ENCODE assay signal across 1 cellular context in the genomic region with DNA sequence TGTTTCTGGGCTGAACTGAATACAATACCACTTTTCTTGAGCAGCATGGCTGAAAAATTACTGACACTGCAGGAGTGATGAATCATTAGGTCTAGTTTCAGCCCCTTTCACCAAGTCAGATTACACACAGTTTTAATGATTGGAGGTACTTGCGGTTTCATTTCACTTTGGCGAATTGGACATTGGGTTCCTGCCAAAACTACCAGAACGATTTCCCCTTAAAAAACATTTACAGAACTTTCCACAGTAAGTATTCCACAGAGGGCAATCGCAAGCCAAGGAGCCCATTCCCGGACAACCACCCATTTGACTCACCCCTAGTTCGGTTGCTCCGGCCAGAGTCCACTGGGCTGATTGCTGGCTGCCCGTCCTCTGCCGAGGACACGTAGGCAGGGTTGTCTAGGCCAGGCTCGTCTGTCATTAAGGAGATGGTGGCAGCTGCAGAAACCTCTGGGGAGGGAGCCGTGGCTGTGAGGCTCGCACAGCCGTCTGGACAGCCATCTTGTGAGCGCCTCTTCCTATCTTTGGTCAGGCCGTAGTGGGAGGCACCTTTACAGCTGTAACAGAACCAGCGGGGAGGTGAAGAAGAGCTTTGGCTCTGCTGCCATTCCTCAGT.
TF ChIP-seq lines count a peak whose summit lies in the region.

No MANE protein-coding gene starts in this region.

TF ChIP-seq in K562, 482 proteins besides CTCF, POLR2A, EP300 and RAD21 (continued from another document and continues in another):
- TF ChIP-seq, protein P1, sequence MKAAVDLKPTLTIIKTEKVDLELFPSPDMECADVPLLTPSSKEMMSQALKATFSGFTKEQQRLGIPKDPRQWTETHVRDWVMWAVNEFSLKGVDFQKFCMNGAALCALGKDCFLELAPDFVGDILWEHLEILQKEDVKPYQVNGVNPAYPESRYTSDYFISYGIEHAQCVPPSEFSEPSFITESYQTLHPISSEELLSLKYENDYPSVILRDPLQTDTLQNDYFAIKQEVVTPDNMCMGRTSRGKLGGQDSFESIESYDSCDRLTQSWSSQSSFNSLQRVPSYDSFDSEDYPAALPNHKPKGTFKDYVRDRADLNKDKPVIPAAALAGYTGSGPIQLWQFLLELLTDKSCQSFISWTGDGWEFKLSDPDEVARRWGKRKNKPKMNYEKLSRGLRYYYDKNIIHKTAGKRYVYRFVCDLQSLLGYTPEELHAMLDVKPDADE (conservative IDR thresholded peaks at IDR 0.05; ENCODE audit: control insufficient read depth, low read depth, low read length): no peak
- peak; percentile 84 for TF ChIP-seq ZBTB17 (CRISPR knock-in tag; IDR thresholded peaks at IDR 0.05)
- TF ChIP-seq, protein P2, sequence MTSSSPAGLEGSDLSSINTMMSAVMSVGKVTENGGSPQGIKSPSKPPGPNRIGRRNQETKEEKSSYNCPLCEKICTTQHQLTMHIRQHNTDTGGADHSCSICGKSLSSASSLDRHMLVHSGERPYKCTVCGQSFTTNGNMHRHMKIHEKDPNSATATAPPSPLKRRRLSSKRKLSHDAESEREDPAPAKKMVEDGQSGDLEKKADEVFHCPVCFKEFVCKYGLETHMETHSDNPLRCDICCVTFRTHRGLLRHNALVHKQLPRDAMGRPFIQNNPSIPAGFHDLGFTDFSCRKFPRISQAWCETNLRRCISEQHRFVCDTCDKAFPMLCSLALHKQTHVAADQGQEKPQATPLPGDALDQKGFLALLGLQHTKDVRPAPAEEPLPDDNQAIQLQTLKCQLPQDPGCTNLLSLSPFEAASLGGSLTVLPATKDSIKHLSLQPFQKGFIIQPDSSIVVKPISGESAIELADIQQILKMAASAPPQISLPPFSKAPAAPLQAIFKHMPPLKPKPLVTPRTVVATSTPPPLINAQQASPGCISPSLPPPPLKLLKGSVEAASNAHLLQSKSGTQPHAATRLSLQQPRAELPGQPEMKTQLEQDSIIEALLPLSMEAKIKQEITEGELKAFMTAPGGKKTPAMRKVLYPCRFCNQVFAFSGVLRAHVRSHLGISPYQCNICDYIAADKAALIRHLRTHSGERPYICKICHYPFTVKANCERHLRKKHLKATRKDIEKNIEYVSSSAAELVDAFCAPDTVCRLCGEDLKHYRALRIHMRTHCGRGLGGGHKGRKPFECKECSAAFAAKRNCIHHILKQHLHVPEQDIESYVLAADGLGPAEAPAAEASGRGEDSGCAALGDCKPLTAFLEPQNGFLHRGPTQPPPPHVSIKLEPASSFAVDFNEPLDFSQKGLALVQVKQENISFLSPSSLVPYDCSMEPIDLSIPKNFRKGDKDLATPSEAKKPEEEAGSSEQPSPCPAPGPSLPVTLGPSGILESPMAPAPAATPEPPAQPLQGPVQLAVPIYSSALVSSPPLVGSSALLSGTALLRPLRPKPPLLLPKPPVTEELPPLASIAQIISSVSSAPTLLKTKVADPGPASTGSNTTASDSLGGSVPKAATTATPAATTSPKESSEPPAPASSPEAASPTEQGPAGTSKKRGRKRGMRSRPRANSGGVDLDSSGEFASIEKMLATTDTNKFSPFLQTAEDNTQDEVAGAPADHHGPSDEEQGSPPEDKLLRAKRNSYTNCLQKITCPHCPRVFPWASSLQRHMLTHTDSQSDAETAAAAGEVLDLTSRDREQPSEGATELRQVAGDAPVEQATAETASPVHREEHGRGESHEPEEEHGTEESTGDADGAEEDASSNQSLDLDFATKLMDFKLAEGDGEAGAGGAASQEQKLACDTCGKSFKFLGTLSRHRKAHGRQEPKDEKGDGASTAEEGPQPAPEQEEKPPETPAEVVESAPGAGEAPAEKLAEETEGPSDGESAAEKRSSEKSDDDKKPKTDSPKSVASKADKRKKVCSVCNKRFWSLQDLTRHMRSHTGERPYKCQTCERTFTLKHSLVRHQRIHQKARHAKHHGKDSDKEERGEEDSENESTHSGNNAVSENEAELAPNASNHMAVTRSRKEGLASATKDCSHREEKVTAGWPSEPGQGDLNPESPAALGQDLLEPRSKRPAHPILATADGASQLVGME (CRISPR knock-in tag; IDR thresholded peaks at IDR 0.05): 0 out of 2 replicates have a peak, but pooled peaks have one; percentile 57
- 0 out of 2 replicates have a peak, but pooled peaks have one; percentile 76 for TF ChIP-seq ZNF583 (CRISPR knock-in tag; IDR thresholded peaks at IDR 0.05)
- TF ChIP-seq, protein P3, sequence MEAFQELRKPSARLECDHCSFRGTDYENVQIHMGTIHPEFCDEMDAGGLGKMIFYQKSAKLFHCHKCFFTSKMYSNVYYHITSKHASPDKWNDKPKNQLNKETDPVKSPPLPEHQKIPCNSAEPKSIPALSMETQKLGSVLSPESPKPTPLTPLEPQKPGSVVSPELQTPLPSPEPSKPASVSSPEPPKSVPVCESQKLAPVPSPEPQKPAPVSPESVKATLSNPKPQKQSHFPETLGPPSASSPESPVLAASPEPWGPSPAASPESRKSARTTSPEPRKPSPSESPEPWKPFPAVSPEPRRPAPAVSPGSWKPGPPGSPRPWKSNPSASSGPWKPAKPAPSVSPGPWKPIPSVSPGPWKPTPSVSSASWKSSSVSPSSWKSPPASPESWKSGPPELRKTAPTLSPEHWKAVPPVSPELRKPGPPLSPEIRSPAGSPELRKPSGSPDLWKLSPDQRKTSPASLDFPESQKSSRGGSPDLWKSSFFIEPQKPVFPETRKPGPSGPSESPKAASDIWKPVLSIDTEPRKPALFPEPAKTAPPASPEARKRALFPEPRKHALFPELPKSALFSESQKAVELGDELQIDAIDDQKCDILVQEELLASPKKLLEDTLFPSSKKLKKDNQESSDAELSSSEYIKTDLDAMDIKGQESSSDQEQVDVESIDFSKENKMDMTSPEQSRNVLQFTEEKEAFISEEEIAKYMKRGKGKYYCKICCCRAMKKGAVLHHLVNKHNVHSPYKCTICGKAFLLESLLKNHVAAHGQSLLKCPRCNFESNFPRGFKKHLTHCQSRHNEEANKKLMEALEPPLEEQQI (IDR thresholded peaks at IDR 0.05): no peak
- TF ChIP-seq POLR2AphosphoS2 (IDR thresholded peaks at IDR 0.05; ENCODE audit: low read length): no peak
- TF ChIP-seq, protein P4, sequence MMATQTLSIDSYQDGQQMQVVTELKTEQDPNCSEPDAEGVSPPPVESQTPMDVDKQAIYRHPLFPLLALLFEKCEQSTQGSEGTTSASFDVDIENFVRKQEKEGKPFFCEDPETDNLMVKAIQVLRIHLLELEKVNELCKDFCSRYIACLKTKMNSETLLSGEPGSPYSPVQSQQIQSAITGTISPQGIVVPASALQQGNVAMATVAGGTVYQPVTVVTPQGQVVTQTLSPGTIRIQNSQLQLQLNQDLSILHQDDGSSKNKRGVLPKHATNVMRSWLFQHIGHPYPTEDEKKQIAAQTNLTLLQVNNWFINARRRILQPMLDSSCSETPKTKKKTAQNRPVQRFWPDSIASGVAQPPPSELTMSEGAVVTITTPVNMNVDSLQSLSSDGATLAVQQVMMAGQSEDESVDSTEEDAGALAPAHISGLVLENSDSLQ (IDR thresholded peaks at IDR 0.05): peak; percentile 36; the same call in 1 of the 2 replicates
- TF ChIP-seq, protein P5, sequence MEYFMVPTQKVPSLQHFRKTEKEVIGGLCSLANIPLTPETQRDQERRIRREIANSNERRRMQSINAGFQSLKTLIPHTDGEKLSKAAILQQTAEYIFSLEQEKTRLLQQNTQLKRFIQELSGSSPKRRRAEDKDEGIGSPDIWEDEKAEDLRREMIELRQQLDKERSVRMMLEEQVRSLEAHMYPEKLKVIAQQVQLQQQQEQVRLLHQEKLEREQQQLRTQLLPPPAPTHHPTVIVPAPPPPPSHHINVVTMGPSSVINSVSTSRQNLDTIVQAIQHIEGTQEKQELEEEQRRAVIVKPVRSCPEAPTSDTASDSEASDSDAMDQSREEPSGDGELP (CRISPR knock-in tag; IDR thresholded peaks at IDR 0.05; ENCODE audit: borderline replicate concordance): peak; percentile 81
- no peak for TF ChIP-seq BCL6 (CRISPR knock-in tag; IDR thresholded peaks at IDR 0.05)
- TF ChIP-seq HDAC8 (tag; IDR thresholded peaks at IDR 0.05): 0 out of 2 replicates have a peak, but pooled peaks have one; percentile 57
- TF ChIP-seq NELFE (IDR thresholded peaks at IDR 0.05; ENCODE audit: insufficient read depth, insufficient read length): no peak
- TF ChIP-seq, protein P6, sequence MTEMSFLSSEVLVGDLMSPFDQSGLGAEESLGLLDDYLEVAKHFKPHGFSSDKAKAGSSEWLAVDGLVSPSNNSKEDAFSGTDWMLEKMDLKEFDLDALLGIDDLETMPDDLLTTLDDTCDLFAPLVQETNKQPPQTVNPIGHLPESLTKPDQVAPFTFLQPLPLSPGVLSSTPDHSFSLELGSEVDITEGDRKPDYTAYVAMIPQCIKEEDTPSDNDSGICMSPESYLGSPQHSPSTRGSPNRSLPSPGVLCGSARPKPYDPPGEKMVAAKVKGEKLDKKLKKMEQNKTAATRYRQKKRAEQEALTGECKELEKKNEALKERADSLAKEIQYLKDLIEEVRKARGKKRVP (CRISPR knock-in tag; IDR thresholded peaks at IDR 0.05): peak; percentile 33; the same call in 1 of the 2 replicates
- no peak for TF ChIP-seq NEUROD1 (IDR thresholded peaks at IDR 0.05; ENCODE audit: borderline replicate concordance, low read depth, low read length, partially characterized antibody)
- no peak for TF ChIP-seq ARID2 (IDR thresholded peaks at IDR 0.05)
- TF ChIP-seq, protein P7, sequence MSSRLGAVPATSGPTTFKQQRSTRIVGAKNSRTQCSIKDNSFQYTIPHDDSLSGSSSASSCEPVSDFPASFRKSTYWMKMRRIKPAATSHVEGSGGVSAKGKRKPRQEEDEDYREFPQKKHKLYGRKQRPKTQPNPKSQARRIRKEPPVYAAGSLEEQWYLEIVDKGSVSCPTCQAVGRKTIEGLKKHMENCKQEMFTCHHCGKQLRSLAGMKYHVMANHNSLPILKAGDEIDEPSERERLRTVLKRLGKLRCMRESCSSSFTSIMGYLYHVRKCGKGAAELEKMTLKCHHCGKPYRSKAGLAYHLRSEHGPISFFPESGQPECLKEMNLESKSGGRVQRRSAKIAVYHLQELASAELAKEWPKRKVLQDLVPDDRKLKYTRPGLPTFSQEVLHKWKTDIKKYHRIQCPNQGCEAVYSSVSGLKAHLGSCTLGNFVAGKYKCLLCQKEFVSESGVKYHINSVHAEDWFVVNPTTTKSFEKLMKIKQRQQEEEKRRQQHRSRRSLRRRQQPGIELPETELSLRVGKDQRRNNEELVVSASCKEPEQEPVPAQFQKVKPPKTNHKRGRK (tag; IDR thresholded peaks at IDR 0.05): no peak
- TF ChIP-seq, protein P8, sequence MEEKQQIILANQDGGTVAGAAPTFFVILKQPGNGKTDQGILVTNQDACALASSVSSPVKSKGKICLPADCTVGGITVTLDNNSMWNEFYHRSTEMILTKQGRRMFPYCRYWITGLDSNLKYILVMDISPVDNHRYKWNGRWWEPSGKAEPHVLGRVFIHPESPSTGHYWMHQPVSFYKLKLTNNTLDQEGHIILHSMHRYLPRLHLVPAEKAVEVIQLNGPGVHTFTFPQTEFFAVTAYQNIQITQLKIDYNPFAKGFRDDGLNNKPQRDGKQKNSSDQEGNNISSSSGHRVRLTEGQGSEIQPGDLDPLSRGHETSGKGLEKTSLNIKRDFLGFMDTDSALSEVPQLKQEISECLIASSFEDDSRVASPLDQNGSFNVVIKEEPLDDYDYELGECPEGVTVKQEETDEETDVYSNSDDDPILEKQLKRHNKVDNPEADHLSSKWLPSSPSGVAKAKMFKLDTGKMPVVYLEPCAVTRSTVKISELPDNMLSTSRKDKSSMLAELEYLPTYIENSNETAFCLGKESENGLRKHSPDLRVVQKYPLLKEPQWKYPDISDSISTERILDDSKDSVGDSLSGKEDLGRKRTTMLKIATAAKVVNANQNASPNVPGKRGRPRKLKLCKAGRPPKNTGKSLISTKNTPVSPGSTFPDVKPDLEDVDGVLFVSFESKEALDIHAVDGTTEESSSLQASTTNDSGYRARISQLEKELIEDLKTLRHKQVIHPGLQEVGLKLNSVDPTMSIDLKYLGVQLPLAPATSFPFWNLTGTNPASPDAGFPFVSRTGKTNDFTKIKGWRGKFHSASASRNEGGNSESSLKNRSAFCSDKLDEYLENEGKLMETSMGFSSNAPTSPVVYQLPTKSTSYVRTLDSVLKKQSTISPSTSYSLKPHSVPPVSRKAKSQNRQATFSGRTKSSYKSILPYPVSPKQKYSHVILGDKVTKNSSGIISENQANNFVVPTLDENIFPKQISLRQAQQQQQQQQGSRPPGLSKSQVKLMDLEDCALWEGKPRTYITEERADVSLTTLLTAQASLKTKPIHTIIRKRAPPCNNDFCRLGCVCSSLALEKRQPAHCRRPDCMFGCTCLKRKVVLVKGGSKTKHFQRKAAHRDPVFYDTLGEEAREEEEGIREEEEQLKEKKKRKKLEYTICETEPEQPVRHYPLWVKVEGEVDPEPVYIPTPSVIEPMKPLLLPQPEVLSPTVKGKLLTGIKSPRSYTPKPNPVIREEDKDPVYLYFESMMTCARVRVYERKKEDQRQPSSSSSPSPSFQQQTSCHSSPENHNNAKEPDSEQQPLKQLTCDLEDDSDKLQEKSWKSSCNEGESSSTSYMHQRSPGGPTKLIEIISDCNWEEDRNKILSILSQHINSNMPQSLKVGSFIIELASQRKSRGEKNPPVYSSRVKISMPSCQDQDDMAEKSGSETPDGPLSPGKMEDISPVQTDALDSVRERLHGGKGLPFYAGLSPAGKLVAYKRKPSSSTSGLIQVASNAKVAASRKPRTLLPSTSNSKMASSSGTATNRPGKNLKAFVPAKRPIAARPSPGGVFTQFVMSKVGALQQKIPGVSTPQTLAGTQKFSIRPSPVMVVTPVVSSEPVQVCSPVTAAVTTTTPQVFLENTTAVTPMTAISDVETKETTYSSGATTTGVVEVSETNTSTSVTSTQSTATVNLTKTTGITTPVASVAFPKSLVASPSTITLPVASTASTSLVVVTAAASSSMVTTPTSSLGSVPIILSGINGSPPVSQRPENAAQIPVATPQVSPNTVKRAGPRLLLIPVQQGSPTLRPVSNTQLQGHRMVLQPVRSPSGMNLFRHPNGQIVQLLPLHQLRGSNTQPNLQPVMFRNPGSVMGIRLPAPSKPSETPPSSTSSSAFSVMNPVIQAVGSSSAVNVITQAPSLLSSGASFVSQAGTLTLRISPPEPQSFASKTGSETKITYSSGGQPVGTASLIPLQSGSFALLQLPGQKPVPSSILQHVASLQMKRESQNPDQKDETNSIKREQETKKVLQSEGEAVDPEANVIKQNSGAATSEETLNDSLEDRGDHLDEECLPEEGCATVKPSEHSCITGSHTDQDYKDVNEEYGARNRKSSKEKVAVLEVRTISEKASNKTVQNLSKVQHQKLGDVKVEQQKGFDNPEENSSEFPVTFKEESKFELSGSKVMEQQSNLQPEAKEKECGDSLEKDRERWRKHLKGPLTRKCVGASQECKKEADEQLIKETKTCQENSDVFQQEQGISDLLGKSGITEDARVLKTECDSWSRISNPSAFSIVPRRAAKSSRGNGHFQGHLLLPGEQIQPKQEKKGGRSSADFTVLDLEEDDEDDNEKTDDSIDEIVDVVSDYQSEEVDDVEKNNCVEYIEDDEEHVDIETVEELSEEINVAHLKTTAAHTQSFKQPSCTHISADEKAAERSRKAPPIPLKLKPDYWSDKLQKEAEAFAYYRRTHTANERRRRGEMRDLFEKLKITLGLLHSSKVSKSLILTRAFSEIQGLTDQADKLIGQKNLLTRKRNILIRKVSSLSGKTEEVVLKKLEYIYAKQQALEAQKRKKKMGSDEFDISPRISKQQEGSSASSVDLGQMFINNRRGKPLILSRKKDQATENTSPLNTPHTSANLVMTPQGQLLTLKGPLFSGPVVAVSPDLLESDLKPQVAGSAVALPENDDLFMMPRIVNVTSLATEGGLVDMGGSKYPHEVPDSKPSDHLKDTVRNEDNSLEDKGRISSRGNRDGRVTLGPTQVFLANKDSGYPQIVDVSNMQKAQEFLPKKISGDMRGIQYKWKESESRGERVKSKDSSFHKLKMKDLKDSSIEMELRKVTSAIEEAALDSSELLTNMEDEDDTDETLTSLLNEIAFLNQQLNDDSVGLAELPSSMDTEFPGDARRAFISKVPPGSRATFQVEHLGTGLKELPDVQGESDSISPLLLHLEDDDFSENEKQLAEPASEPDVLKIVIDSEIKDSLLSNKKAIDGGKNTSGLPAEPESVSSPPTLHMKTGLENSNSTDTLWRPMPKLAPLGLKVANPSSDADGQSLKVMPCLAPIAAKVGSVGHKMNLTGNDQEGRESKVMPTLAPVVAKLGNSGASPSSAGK (IDR thresholded peaks at IDR 0.05): 0 out of 2 replicates have a peak, but pooled peaks have one; percentile 9
- no peak for TF ChIP-seq CBFA2T3 (IDR thresholded peaks at IDR 0.05)
- TF ChIP-seq ZNF12 (CRISPR knock-in tag; IDR thresholded peaks at IDR 0.05): no peak
- no peak for TF ChIP-seq MTA2 (IDR thresholded peaks at IDR 0.05; ENCODE audit: low read depth)
- no peak for TF ChIP-seq POLR2H (tag; IDR thresholded peaks at IDR 0.05; ENCODE audit: low read depth)
